ENCODE assay signal across 17 cellular contexts in the genomic region with DNA sequence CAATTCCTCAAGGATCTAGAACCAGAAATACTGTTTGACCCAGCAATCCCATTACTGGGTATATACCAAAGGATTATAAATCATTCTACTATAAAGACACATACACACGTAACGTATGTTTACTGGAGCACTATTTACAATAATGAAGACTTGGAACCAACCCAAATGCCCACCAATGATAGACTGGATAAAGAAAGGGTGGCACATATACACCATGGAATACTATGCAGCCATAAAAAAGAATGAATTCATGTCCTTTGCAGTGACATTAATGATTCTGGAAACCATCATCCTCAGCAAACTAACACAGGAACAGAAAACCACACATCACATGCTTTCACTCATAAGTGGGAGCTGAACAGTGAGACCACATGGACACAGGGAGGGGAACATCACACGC. TPM values are rescaled to one million over a fixed set of nuclear protein-coding genes. Genes with fewer than 3 reads are reported as not detected.
"Had no signal": no experiment of that assay in that cellular context is flagged by ENCODE, and none has a peak within 500 bp of the region (broad histone marks: within the 10 kb centered on the region; RNA-seq: fewer than 3 reads in every experiment).

No MANE protein-coding gene starts in this region.

RNA-seq across cellular contexts. Expression of a gene that starts 52.4 kb away (rescaled TPM):
- total RNA-seq: colonic mucosa, dermis microvascular lymphatic vessel endothelial cell, endodermal cell, esophagus mucosa, esophagus squamous epithelium, gastrocnemius medialis, glomerular endothelial cell, heart right ventricle, kidney epithelial cell, left cardiac atrium, left lung, left ventricle myocardium superior, lower leg skin, lower lobe of right lung, lung microvascular endothelial cell, mononuclear cell, mucosa of gallbladder had no signal
